Comparison of ENCODE assay signal across 25 cellular contexts in the genomic region with DNA sequence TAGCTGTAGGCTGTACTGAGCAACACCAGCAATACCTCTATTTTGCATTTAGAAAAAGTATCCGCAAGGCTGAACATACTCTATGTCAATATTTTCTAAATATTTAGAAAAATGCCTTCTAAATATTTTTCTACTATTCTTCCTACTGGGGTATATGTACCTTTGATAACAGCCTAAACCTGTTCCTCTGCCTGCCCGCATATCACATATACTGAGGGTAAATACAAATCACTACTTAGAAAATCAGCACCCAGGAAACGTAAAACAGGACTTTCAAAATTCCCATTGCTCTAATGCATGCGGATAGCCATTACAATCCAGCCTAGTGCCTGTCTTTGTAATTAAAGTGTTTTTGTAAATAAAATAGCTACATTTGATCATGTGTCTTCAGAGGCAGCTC.
"Had no signal": no experiment of that assay in that cellular context is flagged by ENCODE, and none has a peak within 500 bp of the region (broad histone marks: within the 10 kb centered on the region; RNA-seq: fewer than 3 reads in every experiment).

No MANE protein-coding gene starts in this region.

- H3K36me3 ChIP-seq: stomach, suprapubic skin, thoracic aorta, thyroid gland, tibial artery, tibial nerve, transverse colon, upper lobe of left lung, upper lobe of right lung, uterus, vagina had no signal

- ATAC-seq: stimulated activated effector memory CD8-positive, alpha-beta T cell treated with anti-CD3 and anti-CD28 coated beads, Interleukin-12 subunit alpha, Interleukin-12 subunit beta, amount 100 ng/mL, for 72 hours; stimulated activated memory B cell treated with anti-CD40 and anti-IgM and Interleukin-4, amounts not matched to agents 10 μg/mL and 1 μg/mL and 100 μg/mL, for 72 hours; stimulated activated naive B cell treated with anti-CD40 and anti-IgM and Interleukin-4, amounts not matched to agents 10 μg/mL and 1 μg/mL and 100 μg/mL, for 72 hours; stimulated activated naive CD8-positive, alpha-beta T cell treated with anti-CD3 and anti-CD28 coated beads, Interleukin-15, amount 100 ng/mL, for 72 hours; stimulated activated naive CD8-positive, alpha-beta T cell treated with anti-CD3 and anti-CD28 coated beads, Interleukin-15, Interleukin-2, amounts not matched to agents 100 U/mL and 50 U/mL, for 24 hours; upper lobe of right lung had no signal

- H3K4me3 ChIP-seq: stomach, suprapubic skin, testis, thoracic aorta, thyroid gland, tibial artery, tibial nerve, transverse colon, upper lobe of left lung, upper lobe of right lung, uterus, vagina had no signal

- DNase-seq: stimulated activated CD4-positive, alpha-beta T cell treated with anti-CD3 and anti-CD28 coated beads, Interleukin-2, amount 100 ng/mL, for 48 hours; stimulated activated CD4-positive, alpha-beta T cell treated with anti-CD3 and anti-CD28 coated beads, Interleukin-4, amount 100 ng/mL, for 1 hour; stimulated activated CD4-positive, alpha-beta T cell treated with anti-CD3 and anti-CD28 coated beads, Interleukin-4, amount 100 ng/mL, for 24 hours; stimulated activated CD4-positive, alpha-beta T cell treated with anti-CD3 and anti-CD28 coated beads, Interleukin-4, amount 100 ng/mL, for 4 hours; stimulated activated CD8-positive, alpha-beta memory T cell treated with anti-CD3 and anti-CD28 coated beads, Interleukin-4, amount 100 ng/mL, for 48 hours; stimulated activated naive B cell treated with anti-CD40 and anti-IgM and Interleukin-4, amounts not matched to agents 10 μg/mL and 1 μg/mL and 100 μg/mL, for 72 hours; stimulated activated naive CD4-positive, alpha-beta T cell; stimulated activated naive CD4-positive, alpha-beta T cell treated with Interleukin-2 at 50 U/mL for 16 hours; stimulated activated naive CD8-positive, alpha-beta T cell treated with anti-CD3 and anti-CD28 coated beads, Interleukin-15, amount 100 ng/mL, for 72 hours; stimulated activated naive CD8-positive, alpha-beta T cell treated with anti-CD3 and anti-CD28 coated beads, Interleukin-15, Interleukin-2, amounts not matched to agents 100 U/mL and 50 U/mL, for 24 hours; stomach; substantia nigra; testis; thyroid gland; tibial artery; transverse colon; upper lobe of left lung; upper lobe of right lung; uterus had no signal

- H3K27me3 ChIP-seq: stomach, suprapubic skin, testis, thyroid gland, tibial nerve, transverse colon, upper lobe of left lung, upper lobe of right lung, uterus, vagina had no signal

- H3K27ac ChIP-seq: stomach, suprapubic skin, testis, thoracic aorta, thyroid gland, tibial artery, tibial nerve, transverse colon, upper lobe of left lung, upper lobe of right lung, uterus, vagina had no signal

- H3K4me1 ChIP-seq: stomach, suprapubic skin, testis, thyroid gland, tibial artery, transverse colon, upper lobe of left lung, upper lobe of right lung, uterus, vagina had no signal

- H3K9me3 ChIP-seq: stomach, suprapubic skin, testis, thoracic aorta, thyroid gland, tibial artery, tibial nerve, transverse colon, upper lobe of left lung, upper lobe of right lung, uterus, vagina had no signal
